26 cellular contexts compared by ENCODE assay signal in genomic region chr5:151617383-151617840, GRCh38. TPM values are rescaled to one million over a fixed set of nuclear protein-coding genes. Genes with fewer than 3 reads are reported as not detected.
"Had no signal": no experiment of that assay in that cellular context is flagged by ENCODE, and none has a peak within 500 bp of the region (broad histone marks: within the 10 kb centered on the region; RNA-seq: fewer than 3 reads in every experiment).

No MANE protein-coding gene starts in this region.

- H3K27ac ChIP-seq: ascending aorta, gastrocnemius medialis, left ventricle myocardium inferior, neutrophil, right lobe of liver, testis, transverse colon, vagina had no signal

- ATAC-seq: effector memory CD8-positive, alpha-beta T cell; gastrocnemius medialis; stimulated activated naive CD8-positive, alpha-beta T cell treated with anti-CD3 and anti-CD28 coated beads, Interleukin-15, Interleukin-2, amounts not matched to agents 100 U/mL and 50 U/mL, for 24 hours had no signal

- H3K36me3 ChIP-seq: ascending aorta, gastrocnemius medialis, left ventricle myocardium inferior, neutrophil, right lobe of liver, transverse colon, vagina had no signal

- H3K4me3 ChIP-seq: ascending aorta, gastrocnemius medialis, left ventricle myocardium inferior, lung, right lobe of liver, testis, transverse colon, vagina had no signal

- H3K9me3 ChIP-seq: ascending aorta, gastrocnemius medialis, neutrophil, right lobe of liver, testis, transverse colon, vagina had no signal

- H3K4me1 ChIP-seq: ascending aorta, left ventricle myocardium inferior, right lobe of liver, testis, transverse colon had no signal

- H3K27me3 ChIP-seq: ascending aorta, gastrocnemius medialis, right lobe of liver, testis, vagina had no signal

- DNase-seq: activated CD4-positive, alpha-beta memory T cell treated with anti-CD3 and anti-CD28 coated beads, Interleukin-2, amount 10 ng/mL, durations not matched to agents 7 days and 5 days; activated CD4-positive, alpha-beta T cell treated with anti-CD3 and anti-CD28 coated beads, Interleukin-2, amount 10 ng/mL, durations not matched to agents 24 days and 14 days; activated CD4-positive, CD25-positive, alpha-beta regulatory T cell treated with anti-CD3 and anti-CD28 coated beads, Interleukin-2, amount 50 U/mL, for 72 hours; activated CD8-positive, alpha-beta memory T cell treated with anti-CD3 and anti-CD28 coated beads, Interleukin-2, amount 50 U/mL, for 48 hours; activated gamma-delta T cell; activated naive CD4-positive, alpha-beta T cell treated with anti-CD3 and anti-CD28 coated beads, Interleukin-2, amount 10 ng/mL, durations not matched to agents 7 days and 5 days; activated naive CD8-positive, alpha-beta T cell treated with anti-CD3 and anti-CD28 coated beads, Interleukin-2, amount 10 ng/mL, durations not matched to agents 7 days and 5 days; activated T-cell treated with anti-CD3 and anti-CD28 coated beads, Interleukin-2, amount 50 U/mL, for 24 hours; cortex of kidney; effector memory CD8-positive, alpha-beta T cell; gastrocnemius medialis; glutamatergic neuron; left ventricle myocardium inferior; nephron progenitor cell; right lobe of liver; stimulated activated CD4-positive, alpha-beta T cell treated with anti-CD3 and anti-CD28 coated beads, Interleukin-12 subunit alpha, Interleukin-12 subunit beta, amount 100 ng/mL, for 4 hours; stimulated activated CD4-positive, alpha-beta T cell treated with anti-CD3 and anti-CD28 coated beads, Interleukin-4, amount 100 ng/mL, for 1 hour; stimulated activated naive CD8-positive, alpha-beta T cell treated with anti-CD3 and anti-CD28 coated beads, Interleukin-15, Interleukin-2, amounts not matched to agents 100 U/mL and 50 U/mL, for 24 hours; T-helper 2 cell; testis; transverse colon had no signal

RNA-seq across cellular contexts. Expression of gene FAT2, which starts 26.3 kb away (rescaled TPM):
- total RNA-seq: activated CD4-positive, alpha-beta memory T cell treated with anti-CD3 and anti-CD28 coated beads, Interleukin-2, amount 10 ng/mL, durations not matched to agents 7 days and 5 days; activated CD4-positive, alpha-beta T cell treated with anti-CD3 and anti-CD28 coated beads, Interleukin-2, amount 10 ng/mL, durations not matched to agents 24 days and 14 days; activated naive CD8-positive, alpha-beta T cell treated with anti-CD3 and anti-CD28 coated beads, Interleukin-2, amount 10 ng/mL, durations not matched to agents 7 days and 5 days; ascending aorta; gastrocnemius medialis; left ventricle myocardium inferior; posterior vena cava; right lobe of liver; transverse colon had no signal
